23 cellular contexts compared by ENCODE assay signal in the genomic region with DNA sequence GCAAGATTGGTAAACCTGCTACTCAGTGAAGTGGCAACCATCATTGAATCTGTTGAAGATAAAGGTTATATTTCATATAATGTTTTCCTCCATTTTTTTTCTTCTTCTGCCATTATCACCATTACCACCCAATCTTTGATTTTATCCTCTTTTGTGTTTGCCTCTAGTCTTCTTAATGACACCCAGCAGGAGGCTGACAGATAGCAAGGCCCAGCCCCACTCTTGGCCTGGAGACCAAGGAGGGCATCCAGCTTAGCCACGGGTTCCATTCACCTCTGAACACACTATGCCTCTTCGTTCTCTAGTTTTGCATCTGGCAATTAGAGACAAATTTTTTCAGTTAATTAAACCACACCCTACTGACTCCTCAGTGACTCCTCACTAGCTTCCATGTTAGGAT.
"Had no signal": no experiment of that assay in that cellular context is flagged by ENCODE, and none has a peak within 500 bp of the region (broad histone marks: within the 10 kb centered on the region; RNA-seq: fewer than 3 reads in every experiment).

No MANE protein-coding gene starts in this region.

- H3K4me1 Mint-ChIP-seq: IgD-negative memory B cell had no signal

- DNase-seq: activated CD4-positive, CD25-positive, alpha-beta regulatory T cell; activated CD8-positive, alpha-beta memory T cell treated with anti-CD3 and anti-CD28 coated beads, Interleukin-2, amount 10 ng/mL, durations not matched to agents 7 days and 5 days; activated gamma-delta T cell; activated naive CD4-positive, alpha-beta T cell treated with anti-CD3 and anti-CD28 coated beads, Interleukin-2, amount 10 ng/mL, durations not matched to agents 7 days and 5 days; activated naive CD8-positive, alpha-beta T cell treated with anti-CD3 and anti-CD28 coated beads, Interleukin-2, amount 10 ng/mL, durations not matched to agents 7 days and 5 days; activated T-cell treated with anti-CD3 and anti-CD28 coated beads, Interleukin-2, amount 50 U/mL, for 24 hours; adrenal gland; anterior cingulate cortex; caudate nucleus; KG1; NCI-H1092; NCI-H1417 treated with DMSO at 0.1 percent for 48 hours; NCI-H187; NCI-H2081; NCI-H446; NCI-H524; NCI-H82; SK-N-SH; T-helper 1 cell had no signal

- H3K4me3 ChIP-seq: adrenal gland, breast epithelium had no signal

- H3K4me1 ChIP-seq: adrenal gland, breast epithelium had no signal

- H3K9me3 Mint-ChIP-seq: activated naive CD4-positive, alpha-beta T cell treated with anti-CD3 and anti-CD28 coated beads, Interleukin-2, amount 10 ng/mL, durations not matched to agents 7 days and 5 days had no signal

- H3K27me3 ChIP-seq: adrenal gland, breast epithelium had no signal

- H3K4me3 Mint-ChIP-seq: activated CD8-positive, alpha-beta memory T cell treated with anti-CD3 and anti-CD28 coated beads, Interleukin-2, amount 10 ng/mL, durations not matched to agents 7 days and 5 days; activated naive CD4-positive, alpha-beta T cell treated with anti-CD3 and anti-CD28 coated beads, Interleukin-2, amount 10 ng/mL, durations not matched to agents 7 days and 5 days; activated naive CD8-positive, alpha-beta T cell treated with anti-CD3 and anti-CD28 coated beads, Interleukin-2, amount 10 ng/mL, durations not matched to agents 7 days and 5 days; activated T-cell treated with anti-CD3 and anti-CD28 coated beads, Interleukin-2, amount 50 U/mL, for 24 hours; activated T-helper 1 cell treated with anti-CD3 and anti-CD28 coated beads, Interleukin-12 subunit alpha, Interleukin-12 subunit beta, Interleukin-2, Interleukin-4 antibody, amounts not matched to agents 30 ng/mL and 10 ng/mL and 1 ng/mL, durations not matched to agents 14 hours and 24 hours and 36 hours; IgD-negative memory B cell had no signal

- H3K27ac ChIP-seq: adrenal gland, VCaP had no signal

- H3K36me3 ChIP-seq: adrenal gland, breast epithelium had no signal

- H3K9me3 ChIP-seq: adrenal gland, breast epithelium, SK-N-SH had no signal

- H3K9ac ChIP-seq: SK-N-SH had no signal

- H3K27me3 Mint-ChIP-seq: activated CD8-positive, alpha-beta memory T cell treated with anti-CD3 and anti-CD28 coated beads, Interleukin-2, amount 10 ng/mL, durations not matched to agents 7 days and 5 days; activated naive CD4-positive, alpha-beta T cell treated with anti-CD3 and anti-CD28 coated beads, Interleukin-2, amount 10 ng/mL, durations not matched to agents 7 days and 5 days; activated naive CD8-positive, alpha-beta T cell treated with anti-CD3 and anti-CD28 coated beads, Interleukin-2, amount 10 ng/mL, durations not matched to agents 7 days and 5 days; activated T-cell treated with anti-CD3 and anti-CD28 coated beads, Interleukin-2, amount 50 U/mL, for 24 hours had no signal

- ATAC-seq: activated CD8-positive, alpha-beta memory T cell treated with anti-CD3 and anti-CD28 coated beads, Interleukin-2, amount 10 ng/mL, durations not matched to agents 7 days and 5 days had no signal

- H3K27ac Mint-ChIP-seq: activated CD8-positive, alpha-beta memory T cell treated with anti-CD3 and anti-CD28 coated beads, Interleukin-2, amount 10 ng/mL, durations not matched to agents 7 days and 5 days; activated naive CD4-positive, alpha-beta T cell treated with anti-CD3 and anti-CD28 coated beads, Interleukin-2, amount 10 ng/mL, durations not matched to agents 7 days and 5 days; activated naive CD8-positive, alpha-beta T cell treated with anti-CD3 and anti-CD28 coated beads, Interleukin-2, amount 10 ng/mL, durations not matched to agents 7 days and 5 days; activated T-cell treated with anti-CD3 and anti-CD28 coated beads, Interleukin-2, amount 50 U/mL, for 24 hours; activated T-helper 1 cell treated with anti-CD3 and anti-CD28 coated beads, Interleukin-12 subunit alpha, Interleukin-12 subunit beta, Interleukin-2, Interleukin-4 antibody, amounts not matched to agents 30 ng/mL and 10 ng/mL and 1 ng/mL, durations not matched to agents 14 hours and 24 hours and 36 hours; IgD-negative memory B cell had no signal
